ENCODE assay signal across 10 cellular contexts in genomic region chr16:54655171-54655590, GRCh38.
A peak's percentile ranks its signal among the peaks of the same experiment; 100 is the strongest.
DNase-seq lines count a peak whose midpoint lies in the region; ATAC-seq, FAIRE-seq and TF ChIP-seq lines count a peak whose summit lies in the region.
"Had no signal": no experiment of that assay in that cellular context is flagged by ENCODE, and none has a peak within 500 bp of the region (broad histone marks: within the 10 kb centered on the region; RNA-seq: fewer than 3 reads in every experiment).

No MANE protein-coding gene starts in this region.

- WGBS in right lobe of liver (ENCODE audit: insufficient coverage, low coverage, low lambda C conversion rate, missing lambda C conversion rate) = 25% methylated on average over 11 of the region's 14 CpGs

- H3K4me3 ChIP-seq in HEK293 (ENCODE audit: low read depth, low read length) (no peak overlapping the region), right lobe of liver (no peak overlapping the region), dorsolateral prefrontal cortex (peak overlapping the region in 26 of 59 donors; percentile 6 to 41 (median 22))
- H3K4me3 ChIP-seq: MG63 had no signal

- peaks cover 17% of the 10 kb centered on the region for H3K4me1 Mint-ChIP-seq in chondrocyte (ENCODE audit: low read depth)

- intact Hi-C loops in right lobe of liver (cut with DNase I) (no loop called here), dorsolateral prefrontal cortex (cut with DNase I) (no loop called here)

- ATAC-seq in right lobe of liver = peak; percentile 9 to 46 (median 38)

- peaks cover 22% of the 10 kb centered on the region for H3K27me3 Mint-ChIP-seq in chondrocyte (ENCODE audit: low read depth)

- FAIRE-seq in HTR-8/SVneo (lab: Jason Lieb, UNC) = no peak

- CTCF ChIA-PET in HEK293 (lab: Yijun Ruan, JAX) = interaction anchor here (0.7 kb wide), 1 partner anchor 373 kb away, joined by 4 read pairs; no protein-coding TSS in a partner anchor

- H3K4me1 ChIP-seq in HEK293 (ENCODE audit: control insufficient read depth, insufficient read depth, low read length) (peaks cover 4% of the 10 kb centered on the region), right lobe of liver (peaks cover 0 to 14% (median 0%) of the 10 kb centered on the region in 4 donors)

- peak overlapping the region; percentile 53 for H3K4me3 Mint-ChIP-seq in chondrocyte (ENCODE audit: unreplicated experiment)

- no peak for TF ChIP-seq POLR2A in right lobe of liver (IDR thresholded peaks at IDR 0.05)

- H3K9me3 ChIP-seq in HEK293 (ENCODE audit: control insufficient read depth, insufficient read depth, low read depth, low read length) = no peaks in the 10 kb centered on the region
- H3K9me3 ChIP-seq in right lobe of liver = no peaks in the 10 kb centered on the region

- POLR2A ChIA-PET in HEK293 (lab: Yijun Ruan, JAX) = no interaction called here

- H3K36me3 Mint-ChIP-seq in chondrocyte (ENCODE audit: low read depth) = no peaks in the 10 kb centered on the region

- DNase-seq in chondrocyte (ENCODE audit: low spot score) = no peak
- peak in 1 of 3 donors; percentile 29 for DNase-seq in right lobe of liver
- DNase-seq in smooth muscle cell of the brain vasculature (ENCODE audit: low read depth, low spot score) = peak; percentile 4
- no peak for DNase-seq in dorsolateral prefrontal cortex
- no peak for DNase-seq in NCI-H82 treated with DMSO at 0.1 percent for 48 hours (lab: John Stamatoyannopoulos, UW; ENCODE audit: unreplicated experiment)
- no peak for DNase-seq in HTR-8/SVneo (ENCODE audit: insufficient read length, low spot score)
- no peak for DNase-seq in activated CD8-positive, alpha-beta memory T cell treated with anti-CD3 and anti-CD28 coated beads, Interleukin-2, amount 50 U/mL, for 4 hours
- DNase-seq: Calu3, MG63 had no signal

- no peaks in the 10 kb centered on the region for H3K27me3 ChIP-seq in right lobe of liver
- H3K27me3 ChIP-seq in dorsolateral prefrontal cortex = peaks cover 0 to 55% (median 14%) of the 10 kb centered on the region in 45 donors
- H3K27me3 ChIP-seq: MG63 had no signal

- no peaks in the 10 kb centered on the region for H3K36me3 ChIP-seq in HEK293 (ENCODE audit: control insufficient read depth in 2 of 2, insufficient read depth in 1 of 2, low read length in 2 of 2)
- no peaks in the 10 kb centered on the region for H3K36me3 ChIP-seq in right lobe of liver
- H3K36me3 ChIP-seq: MG63 had no signal

- H3K27ac Mint-ChIP-seq in chondrocyte (ENCODE audit: unreplicated experiment) = peak overlapping the region; percentile 56

- H3K9me3 Mint-ChIP-seq in chondrocyte (ENCODE audit: low read depth) = peaks cover under 1% of the 10 kb centered on the region

- TF ChIP-seq CTCF in HEK293 (tag by site-specific recombination; IDR thresholded peaks at IDR 0.05) = no peak
- no peak for TF ChIP-seq CTCF in chondrocyte (IDR thresholded peaks at IDR 0.05)
- TF ChIP-seq CTCF in right lobe of liver (IDR thresholded peaks at IDR 0.05) = no peak
- TF ChIP-seq CTCF in dorsolateral prefrontal cortex (IDR thresholded peaks at IDR 0.05 in 54 of 56, conservative IDR thresholded peaks at IDR 0.05 in 2 of 56; ENCODE audit: low read depth in 1 of 56, partially characterized antibody in 56 of 56) = no peak

- H3K27ac ChIP-seq in HEK293 (ENCODE audit: extremely low read depth, low read depth, low read length) = peak overlapping the region; percentile 65; the same call in 1 of the 2 replicates
- H3K27ac ChIP-seq in right lobe of liver = no peak overlapping the region
- no peak overlapping the region for H3K27ac ChIP-seq in dorsolateral prefrontal cortex

TF ChIP-seq in HEK293, 187 proteins besides CTCF, POLR2A, EP300 and RAD21:
- no peak for TF ChIP-seq ZNF843 (tag by site-specific recombination; IDR thresholded peaks at IDR 0.05)
- peak; percentile 77 for TF ChIP-seq ZBTB20 (tag by site-specific recombination; IDR thresholded peaks at IDR 0.05)
- TF ChIP-seq, protein P1, sequence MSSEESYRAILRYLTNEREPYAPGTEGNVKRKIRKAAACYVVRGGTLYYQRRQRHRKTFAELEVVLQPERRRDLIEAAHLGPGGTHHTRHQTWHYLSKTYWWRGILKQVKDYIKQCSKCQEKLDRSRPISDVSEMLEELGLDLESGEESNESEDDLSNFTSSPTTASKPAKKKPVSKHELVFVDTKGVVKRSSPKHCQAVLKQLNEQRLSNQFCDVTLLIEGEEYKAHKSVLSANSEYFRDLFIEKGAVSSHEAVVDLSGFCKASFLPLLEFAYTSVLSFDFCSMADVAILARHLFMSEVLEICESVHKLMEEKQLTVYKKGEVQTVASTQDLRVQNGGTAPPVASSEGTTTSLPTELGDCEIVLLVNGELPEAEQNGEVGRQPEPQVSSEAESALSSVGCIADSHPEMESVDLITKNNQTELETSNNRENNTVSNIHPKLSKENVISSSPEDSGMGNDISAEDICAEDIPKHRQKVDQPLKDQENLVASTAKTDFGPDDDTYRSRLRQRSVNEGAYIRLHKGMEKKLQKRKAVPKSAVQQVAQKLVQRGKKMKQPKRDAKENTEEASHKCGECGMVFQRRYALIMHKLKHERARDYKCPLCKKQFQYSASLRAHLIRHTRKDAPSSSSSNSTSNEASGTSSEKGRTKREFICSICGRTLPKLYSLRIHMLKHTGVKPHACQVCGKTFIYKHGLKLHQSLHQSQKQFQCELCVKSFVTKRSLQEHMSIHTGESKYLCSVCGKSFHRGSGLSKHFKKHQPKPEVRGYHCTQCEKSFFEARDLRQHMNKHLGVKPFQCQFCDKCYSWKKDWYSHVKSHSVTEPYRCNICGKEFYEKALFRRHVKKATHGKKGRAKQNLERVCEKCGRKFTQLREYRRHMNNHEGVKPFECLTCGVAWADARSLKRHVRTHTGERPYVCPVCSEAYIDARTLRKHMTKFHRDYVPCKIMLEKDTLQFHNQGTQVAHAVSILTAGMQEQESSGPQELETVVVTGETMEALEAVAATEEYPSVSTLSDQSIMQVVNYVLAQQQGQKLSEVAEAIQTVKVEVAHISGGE (tag by site-specific recombination; conservative IDR thresholded peaks at IDR 0.05; ENCODE audit: low read depth) = 0 out of 2 replicates have a peak, but pooled peaks have one; percentile 2
- peak; percentile 21; the same call in 1 of the 2 replicates for TF ChIP-seq ZIC2 (tag by site-specific recombination; IDR thresholded peaks at IDR 0.05)
